8 cellular contexts compared by ENCODE assay signal in genomic region chr9:126804198-126804695, GRCh38. TPM values are rescaled to one million over a fixed set of nuclear protein-coding genes. Genes with fewer than 3 reads are reported as not detected.
DNase-seq lines count a peak whose midpoint lies in the region; ATAC-seq, FAIRE-seq and TF ChIP-seq lines count a peak whose summit lies in the region.

No MANE protein-coding gene starts in this region.

- H3K4me1 Mint-ChIP-seq in CD4-positive, alpha-beta T cell (ENCODE audit: low read depth): peaks cover 48% of the 10 kb centered on the region
- H3K4me1 Mint-ChIP-seq in endothelial cell (ENCODE audit: unreplicated experiment): peaks cover 16% of the 10 kb centered on the region

- H3K27ac Mint-ChIP-seq in CD4-positive, alpha-beta T cell: peak overlapping the region; percentile 96
- H3K27ac Mint-ChIP-seq in endothelial cell (ENCODE audit: unreplicated experiment): peak overlapping the region; percentile 4

- no peaks in the 10 kb centered on the region for H3K27me3 Mint-ChIP-seq in CD4-positive, alpha-beta T cell
- peaks cover 12% of the 10 kb centered on the region for H3K27me3 Mint-ChIP-seq in endothelial cell (ENCODE audit: unreplicated experiment)

- intact Hi-C loops in CD4-positive, alpha-beta T cell (cut with DNase I, micrococcal nuclease): loop anchor here in 1 of 2 experiments (2.0 kb wide), 2 partner anchors 57 to 111 kb away; partner anchors contain the start of genes RALGPS1 and ZBTB34
- intact Hi-C loops in OCI-LY7 (cut with micrococcal nuclease; ENCODE audit: unreplicated experiment): loop anchor here (10.0 kb wide), 1 partner anchor 111 kb away; the partner anchor contains the start of gene RALGPS1
- intact Hi-C loops in mucosa of descending colon (cut with DNase I, micrococcal nuclease): no loop called here

- H3K36me3 ChIP-seq in OCI-LY7 (ENCODE audit: insufficient read depth, low read length) (peaks cover 7% of the 10 kb centered on the region; the same call in 1 of the 2 replicates), neutrophil (peaks cover 1% of the 10 kb centered on the region), mucosa of descending colon (ENCODE audit: low read depth) (no peaks in the 10 kb centered on the region)

- no peaks in the 10 kb centered on the region for H3K9me3 ChIP-seq in CD4-positive, alpha-beta T cell (ENCODE audit: control insufficient read depth, low read length)
- H3K9me3 ChIP-seq in OCI-LY7 (ENCODE audit: low read length) (no peaks in the 10 kb centered on the region), neutrophil (no peaks in the 10 kb centered on the region), mucosa of descending colon (no peaks in the 10 kb centered on the region)

- no peak for TF ChIP-seq CTCF in CD4-positive, alpha-beta T cell (IDR thresholded peaks at IDR 0.05)
- no peak for TF ChIP-seq CTCF in OCI-LY7 (conservative IDR thresholded peaks at IDR 0.05; ENCODE audit: low read length)
- TF ChIP-seq CTCF in endothelial cell (IDR thresholded peaks at IDR 0.05; ENCODE audit: unreplicated experiment): no peak
- TF ChIP-seq CTCF in neutrophil (IDR thresholded peaks at IDR 0.05): no peak
- TF ChIP-seq CTCF in mucosa of descending colon (IDR thresholded peaks at IDR 0.05): no peak

- no peaks in the 10 kb centered on the region for H4K20me1 ChIP-seq in OCI-LY7 (ENCODE audit: insufficient read depth, low read length)

- H3K27ac ChIP-seq in CD4-positive, alpha-beta T cell (ENCODE audit: low read depth, low read length): no peak overlapping the region
- no peak overlapping the region for H3K27ac ChIP-seq in OCI-LY7 (ENCODE audit: low read depth, low read length, poor library complexity, severe bottlenecking)
- H3K27ac ChIP-seq in neutrophil: peak overlapping the region; percentile 82

- DNase-seq in CD4-positive, alpha-beta T cell: no peak
- DNase-seq in OCI-LY7 (ENCODE audit: low spot score) (no peak), endothelial cell (ENCODE audit: low spot score) (no peak), mucosa of descending colon (no peak), NCI-H2081 treated with DMSO at 0.1 percent for 48 hours (lab: John Stamatoyannopoulos, UW) (no peak), urothelium cell line (ENCODE audit: low spot score) (no peak), amygdala (lab: John Stamatoyannopoulos, UW) (no peak)

- H3K9me2 ChIP-seq in OCI-LY7 (ENCODE audit: insufficient read depth, low read length): no peaks in the 10 kb centered on the region

- peak overlapping the region; percentile 96 for H2AFZ ChIP-seq in OCI-LY7 (ENCODE audit: low read length)

- H3K4me2 ChIP-seq in OCI-LY7 (ENCODE audit: low read length): peak overlapping the region; percentile 84

- H3K4me1 ChIP-seq in OCI-LY7 (ENCODE audit: insufficient read depth, low read length, poor library complexity, severe bottlenecking) (peaks cover 23% of the 10 kb centered on the region), neutrophil (ENCODE audit: control insufficient read depth in 1 of 2, insufficient read depth in 1 of 2, low read depth in 1 of 2, low read length in 1 of 2) (peaks cover 17 to 20% of the 10 kb centered on the region in 2 experiments), mucosa of descending colon (ENCODE audit: low read depth) (peaks cover 15% of the 10 kb centered on the region)

- no peak for FAIRE-seq in urothelium cell line (lab: Jason Lieb, UNC)

- H3K79me2 ChIP-seq in OCI-LY7 (ENCODE audit: insufficient read depth, low read depth, low read length): peaks cover 35% of the 10 kb centered on the region; the same call in 1 of the 2 replicates

- no peak for ATAC-seq in CD4-positive, alpha-beta T cell (ENCODE audit: poor library complexity)
- ATAC-seq in mucosa of descending colon: no peak

- POLR2A ChIA-PET in CD4-positive, alpha-beta T cell (lab: Charles Lee): interaction anchor here (1.0 to 4.4 kb wide), 3 partner anchors 11 to 82 kb away, joined by 5 to 25 read pairs (median 5); no protein-coding TSS in a partner anchor
- POLR2A ChIA-PET in OCI-LY7 (lab: Charles Lee): interaction anchor here (1.0 to 1.7 kb wide), 4 partner anchors 8 to 647 kb away, joined by 3 to 6 read pairs (median 3); partner anchors contain the start of genes LRSAM1 and RPL12

- H3K4me3 Mint-ChIP-seq in CD4-positive, alpha-beta T cell: peak overlapping the region; percentile 99
- H3K4me3 Mint-ChIP-seq in endothelial cell (ENCODE audit: unreplicated experiment): peak overlapping the region; percentile 96

- H3K4me3 ChIP-seq in OCI-LY7 (ENCODE audit: low read depth, low read length, poor library complexity, severe bottlenecking): peak overlapping the region; percentile 82
- H3K4me3 ChIP-seq in neutrophil (ENCODE audit: low read depth in 1 of 2, low read length in 1 of 2): peak overlapping the region; percentile 82 to 86
- no peak overlapping the region for H3K4me3 ChIP-seq in mucosa of descending colon

- H3K36me3 Mint-ChIP-seq in CD4-positive, alpha-beta T cell (ENCODE audit: low read depth): peaks cover 37% of the 10 kb centered on the region
- peaks cover 9% of the 10 kb centered on the region for H3K36me3 Mint-ChIP-seq in endothelial cell (ENCODE audit: low read depth, unreplicated experiment)

- no peaks in the 10 kb centered on the region for H3K9me3 Mint-ChIP-seq in CD4-positive, alpha-beta T cell
- no peaks in the 10 kb centered on the region for H3K9me3 Mint-ChIP-seq in endothelial cell (ENCODE audit: unreplicated experiment)

- CTCF ChIA-PET in CD4-positive, alpha-beta T cell (lab: Charles Lee): interaction anchor here (0.5 to 2.7 kb wide), 2 partner anchors 81 to 98 kb away, joined by 3 to 13 read pairs; no protein-coding TSS in a partner anchor
- CTCF ChIA-PET in OCI-LY7 (lab: Charles Lee; ENCODE audit: unreplicated experiment): no interaction called here

- BruUV-seq in OCI-LY7 (replicated peaks; lab: Mats Ljungman, UMichigan): no TSS peak

- no peaks in the 10 kb centered on the region for H3K27me3 ChIP-seq in CD4-positive, alpha-beta T cell (ENCODE audit: control insufficient read depth, insufficient read depth, low read length)
- peaks cover 18% of the 10 kb centered on the region for H3K27me3 ChIP-seq in neutrophil

RNA-seq across cellular contexts. Expression of gene ZBTB43, which starts 0.6 kb away (rescaled TPM):
- 10 to 100 TPM; 47.7 to 50.8 TPM for total RNA-seq in CD4-positive, alpha-beta T cell
- 3.3 and 4.1 TPM in 2 replicates for total RNA-seq in OCI-LY7 (2014; rRNA removed; shearing (Covaris generic))
- total RNA-seq in OCI-LY7 (2022): 6.4 and 7.6 TPM in 2 replicates
- 16.7 TPM for total RNA-seq in endothelial cell (ENCODE audit: unreplicated experiment)
- 10 to 100 TPM; 18.8 to 24.0 (median 21.7) TPM for total RNA-seq in mucosa of descending colon

RNA-seq across cellular contexts. Expression of gene ZBTB34, which starts 56.2 kb away (rescaled TPM):
- 1 to 10 TPM; 2.5 to 2.9 TPM for total RNA-seq in CD4-positive, alpha-beta T cell
- 6.5 and 7.5 TPM in 2 replicates for total RNA-seq in OCI-LY7 (2014; rRNA removed; shearing (Covaris generic))
- total RNA-seq in OCI-LY7 (2022) (11.3 and 12.3 TPM in 2 replicates), endothelial cell (ENCODE audit: unreplicated experiment) (22.9 TPM), mucosa of descending colon (10 to 100 TPM in 1 of 3 donors, 1 to 10 TPM in 2; 7.7 to 12.3 (median 10.0) TPM)
